ENCODE assay signal across 13 cellular contexts in the genomic region with DNA sequence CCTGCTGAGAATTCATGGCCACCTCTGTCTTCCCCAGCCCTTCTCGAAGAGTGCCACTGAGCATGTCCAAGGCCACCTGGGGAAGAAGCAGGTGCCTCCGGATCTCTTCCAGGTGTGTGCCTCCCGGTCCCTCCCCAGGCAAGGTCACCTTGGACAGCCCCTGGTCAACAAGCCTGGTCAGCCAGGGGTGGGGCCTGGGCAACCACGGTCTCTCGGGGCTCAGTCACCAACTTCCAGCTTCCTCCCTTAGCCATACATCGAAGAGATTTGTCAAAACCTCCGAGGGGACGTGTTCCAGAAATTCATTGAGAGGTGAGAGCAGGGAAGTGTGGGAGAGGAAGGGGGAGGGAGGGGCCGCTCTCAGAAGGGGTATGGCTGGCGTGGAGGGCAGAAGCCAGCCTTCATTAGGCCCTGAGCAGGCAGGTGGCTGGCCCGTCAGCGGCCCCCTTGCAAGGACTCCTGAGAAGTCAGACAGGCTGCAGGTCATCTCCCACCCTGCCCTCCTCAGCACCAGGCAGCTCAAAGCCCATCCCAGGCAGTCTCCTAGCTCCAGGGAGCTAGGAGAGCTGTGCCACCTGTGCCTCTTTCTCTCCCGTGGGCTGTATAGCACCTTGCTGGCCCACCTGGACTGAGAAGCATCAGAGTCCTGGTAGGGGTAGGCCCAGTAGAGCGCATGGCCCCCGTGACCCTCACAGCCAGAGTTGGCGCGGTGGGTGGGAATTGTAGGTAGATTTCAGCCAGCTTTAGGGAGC. TPM values are rescaled to one million over a fixed set of nuclear protein-coding genes. Genes with fewer than 3 reads are reported as not detected.
A peak's percentile ranks its signal among the peaks of the same experiment; 100 is the strongest.
DNase-seq lines count a peak whose midpoint lies in the region; ATAC-seq and TF ChIP-seq lines count a peak whose summit lies in the region.
"Had no signal": no experiment of that assay in that cellular context is flagged by ENCODE, and none has a peak within 500 bp of the region (broad histone marks: within the 10 kb centered on the region; RNA-seq: fewer than 3 reads in every experiment).

No MANE protein-coding gene starts in this region.

- POLR2A ChIA-PET in activated CD8-positive, alpha-beta T cell treated with anti-CD3 and anti-CD28 coated beads, Interleukin-2, amount 10 ng/mL, durations not matched to agents 7 days and 5 days (lab: Charles Lee), result interaction anchor here (0.6 to 5.3 kb wide), 6 partner anchors 9 to 397 kb away, joined by 3 to 94 read pairs (median 5); partner anchors contain the start of genes ANKRD13D and SSH3

- CTCF ChIA-PET in activated CD8-positive, alpha-beta T cell treated with anti-CD3 and anti-CD28 coated beads, Interleukin-2, amount 10 ng/mL, durations not matched to agents 7 days and 5 days (lab: Charles Lee), result interaction anchor here (0.8 to 1.7 kb wide), 4 partner anchors 9 to 16 kb away, joined by 3 to 9 read pairs (median 3); partner anchors contain the start of gene ANKRD13D

- WGBS in thymus, result 93% methylated on average over 17 of the region's 17 CpGs

- H3K36me3 ChIP-seq in left lung (peaks cover 0 to 71% of the 10 kb centered on the region in 2 donors), thymus (ENCODE audit: control insufficient read depth, insufficient read depth) (peaks cover 69% of the 10 kb centered on the region)

- peak overlapping the region; percentile 83 for H3K27ac Mint-ChIP-seq in activated T-cell treated with anti-CD3 and anti-CD28 coated beads, Interleukin-2, amount 50 U/mL, for 72 hours
- peak overlapping the region; percentile 99 for H3K27ac Mint-ChIP-seq in activated CD8-positive, alpha-beta T cell treated with anti-CD3 and anti-CD28 coated beads, Interleukin-2, amount 10 ng/mL, durations not matched to agents 7 days and 5 days
- H3K27ac Mint-ChIP-seq in mesothelial cell of epicardium (no peak overlapping the region), progenitor cell of endocrine pancreas (no peak overlapping the region)

- peak overlapping the region in 1 of 2 donors; percentile 97 for H3K4me3 Mint-ChIP-seq in activated T-cell treated with anti-CD3 and anti-CD28 coated beads, Interleukin-2, amount 50 U/mL, for 72 hours
- H3K4me3 Mint-ChIP-seq in activated CD8-positive, alpha-beta T cell treated with anti-CD3 and anti-CD28 coated beads, Interleukin-2, amount 10 ng/mL, durations not matched to agents 7 days and 5 days, result no peak overlapping the region
- H3K4me3 Mint-ChIP-seq in mesothelial cell of epicardium, result no peak overlapping the region
- H3K4me3 Mint-ChIP-seq in progenitor cell of endocrine pancreas (ENCODE audit: low read depth), result no peak overlapping the region

- intact Hi-C loops in left lung (cut with DNase I), result no loop called here

- H3K27me3 Mint-ChIP-seq in activated T-cell treated with anti-CD3 and anti-CD28 coated beads, Interleukin-2, amount 50 U/mL, for 72 hours (ENCODE audit: low read depth), result no peaks in the 10 kb centered on the region
- H3K27me3 Mint-ChIP-seq in activated CD8-positive, alpha-beta T cell treated with anti-CD3 and anti-CD28 coated beads, Interleukin-2, amount 10 ng/mL, durations not matched to agents 7 days and 5 days (ENCODE audit: low read depth), result no peaks in the 10 kb centered on the region
- H3K27me3 Mint-ChIP-seq in mesothelial cell of epicardium (ENCODE audit: low read depth), result no peaks in the 10 kb centered on the region
- no peaks in the 10 kb centered on the region for H3K27me3 Mint-ChIP-seq in progenitor cell of endocrine pancreas

- H3K9me3 ChIP-seq in left lung (no peaks in the 10 kb centered on the region), thymus (ENCODE audit: control insufficient read depth) (no peaks in the 10 kb centered on the region)
- H3K9me3 ChIP-seq: thyroid gland had no signal

- no peaks in the 10 kb centered on the region for H3K27me3 ChIP-seq in left lung
- no peaks in the 10 kb centered on the region for H3K27me3 ChIP-seq in thymus (ENCODE audit: control insufficient read depth, insufficient read depth)
- H3K27me3 ChIP-seq: thyroid gland had no signal

- no peak for ATAC-seq in activated T-cell treated with anti-CD3 and anti-CD28 coated beads, Interleukin-2, amount 50 U/mL, for 72 hours (replicated peaks in 1 of 2)
- ATAC-seq in activated CD8-positive, alpha-beta T cell treated with anti-CD3 and anti-CD28 coated beads, Interleukin-2, amount 10 ng/mL, durations not matched to agents 7 days and 5 days, result no peak
- no peak for ATAC-seq in left lung

- no peak for TF ChIP-seq CTCF in left lung (IDR thresholded peaks at IDR 0.05)
- no peak for TF ChIP-seq CTCF in mesothelial cell of epicardium (IDR thresholded peaks at IDR 0.05; ENCODE audit: unreplicated experiment)
- no peak for TF ChIP-seq CTCF in progenitor cell of endocrine pancreas (IDR thresholded peaks at IDR 0.05; ENCODE audit: unreplicated experiment)

- no peaks in the 10 kb centered on the region for H3K9me3 Mint-ChIP-seq in activated T-cell treated with anti-CD3 and anti-CD28 coated beads, Interleukin-2, amount 50 U/mL, for 72 hours
- no peaks in the 10 kb centered on the region for H3K9me3 Mint-ChIP-seq in activated CD8-positive, alpha-beta T cell treated with anti-CD3 and anti-CD28 coated beads, Interleukin-2, amount 10 ng/mL, durations not matched to agents 7 days and 5 days (ENCODE audit: insufficient read depth)
- no peaks in the 10 kb centered on the region for H3K9me3 Mint-ChIP-seq in mesothelial cell of epicardium
- no peaks in the 10 kb centered on the region for H3K9me3 Mint-ChIP-seq in progenitor cell of endocrine pancreas (ENCODE audit: low read depth)

- H3K4me3 ChIP-seq in left lung (no peak overlapping the region), thymus (ENCODE audit: low read length) (no peak overlapping the region)
- H3K4me3 ChIP-seq: thyroid gland had no signal

- H3K27ac ChIP-seq in left lung (peak overlapping the region in 1 of 2 donors; percentile 100), thymus (ENCODE audit: low read depth) (peak overlapping the region; percentile 77)
- H3K27ac ChIP-seq: thyroid gland had no signal

- H3K4me1 Mint-ChIP-seq in activated T-cell treated with anti-CD3 and anti-CD28 coated beads, Interleukin-2, amount 50 U/mL, for 72 hours (ENCODE audit: low read depth), result peaks cover 63% of the 10 kb centered on the region
- H3K4me1 Mint-ChIP-seq in activated CD8-positive, alpha-beta T cell treated with anti-CD3 and anti-CD28 coated beads, Interleukin-2, amount 10 ng/mL, durations not matched to agents 7 days and 5 days (ENCODE audit: low read depth), result peaks cover 74% of the 10 kb centered on the region
- H3K4me1 Mint-ChIP-seq in mesothelial cell of epicardium (no peaks in the 10 kb centered on the region), progenitor cell of endocrine pancreas (ENCODE audit: low read depth) (no peaks in the 10 kb centered on the region)

- peaks cover 38 to 99% of the 10 kb centered on the region in 2 donors for H3K4me1 ChIP-seq in left lung
- H3K4me1 ChIP-seq in thymus (ENCODE audit: control insufficient read depth, insufficient read depth, low read length), result peaks cover 44% of the 10 kb centered on the region

- H3K36me3 Mint-ChIP-seq in activated T-cell treated with anti-CD3 and anti-CD28 coated beads, Interleukin-2, amount 50 U/mL, for 72 hours (ENCODE audit: insufficient read depth in 2 of 2), result peaks cover 6 to 26% of the 10 kb centered on the region in 2 donors
- H3K36me3 Mint-ChIP-seq in activated CD8-positive, alpha-beta T cell treated with anti-CD3 and anti-CD28 coated beads, Interleukin-2, amount 10 ng/mL, durations not matched to agents 7 days and 5 days (ENCODE audit: low read depth), result peaks cover 88% of the 10 kb centered on the region
- H3K36me3 Mint-ChIP-seq in mesothelial cell of epicardium (peaks cover 8% of the 10 kb centered on the region), progenitor cell of endocrine pancreas (ENCODE audit: insufficient read depth) (peaks cover 6% of the 10 kb centered on the region)

- DNase-seq in activated T-cell treated with anti-CD3 and anti-CD28 coated beads, Interleukin-2, amount 50 U/mL, for 72 hours, result peak in 1 of 2 donors; percentile 0
- DNase-seq in activated T-cell treated with anti-CD3 and anti-CD28 coated beads for 4 hours (no peak), left lung (peak; percentile 25 to 66), mesothelial cell of epicardium (ENCODE audit: low spot score in 2 of 2, unreplicated experiment in 2 of 2) (no peak), NCI-H2171 treated with DMSO at 0.1 percent for 48 hours (lab: John Stamatoyannopoulos, UW) (no peak), progenitor cell of endocrine pancreas (ENCODE audit: low spot score, unreplicated experiment) (no peak)
- no peak for DNase-seq in activated CD8-positive, alpha-beta T cell treated with anti-CD3 and anti-CD28 coated beads, Interleukin-2, amount 10 ng/mL, durations not matched to agents 7 days and 5 days
- DNase-seq: activated CD4-positive, alpha-beta T cell treated with anti-CD3 and anti-CD28 coated beads, Interleukin-2, amount 50 U/mL, for 4 hours; hippocampal formation; NCI-H1417; NCI-H82 had no signal

RNA-seq across cellular contexts. Expression of gene ANKRD13D, which starts 9.3 kb away (rescaled TPM):
- total RNA-seq in activated T-cell treated with anti-CD3 and anti-CD28 coated beads, Interleukin-2, amount 50 U/mL, for 72 hours, result 10 to 100 TPM; 78.5 to 90.9 TPM
- 100 to 1,000 TPM; 179 to 189 TPM for total RNA-seq in activated CD8-positive, alpha-beta T cell treated with anti-CD3 and anti-CD28 coated beads, Interleukin-2, amount 10 ng/mL, durations not matched to agents 7 days and 5 days
- total RNA-seq in left lung, result 10 to 100 TPM; 48.0 to 81.2 TPM
- 99.1 TPM for polyA plus RNA-seq in thymus
- total RNA-seq in mesothelial cell of epicardium, result 71.3 to 78.5 TPM (median 76.5 TPM) in 3 replicates
- 74.9 and 76.0 TPM in 2 replicates for total RNA-seq in progenitor cell of endocrine pancreas

RNA-seq across cellular contexts. Expression of gene GRK2, which starts 13.5 kb away (rescaled TPM):
- total RNA-seq in activated T-cell treated with anti-CD3 and anti-CD28 coated beads, Interleukin-2, amount 50 U/mL, for 72 hours, result 100 to 1,000 TPM; 379 to 422 TPM
- total RNA-seq in activated CD8-positive, alpha-beta T cell treated with anti-CD3 and anti-CD28 coated beads, Interleukin-2, amount 10 ng/mL, durations not matched to agents 7 days and 5 days, result 100 to 1,000 TPM; 338 to 348 TPM
- 100 to 1,000 TPM in 1 of 2 donors, 10 to 100 TPM in 1; 55.2 to 118 TPM for total RNA-seq in left lung
- polyA plus RNA-seq in thymus, result 158 TPM
- 46.4 to 48.4 TPM (median 46.5 TPM) in 3 replicates for total RNA-seq in mesothelial cell of epicardium
- total RNA-seq in progenitor cell of endocrine pancreas, result 52.9 and 53.0 TPM in 2 replicates

RNA-seq across cellular contexts. Expression of gene SSH3, which starts 23.6 kb away (rescaled TPM):
- 10 to 100 TPM; 13.3 to 20.3 TPM for total RNA-seq in activated T-cell treated with anti-CD3 and anti-CD28 coated beads, Interleukin-2, amount 50 U/mL, for 72 hours
- total RNA-seq in activated CD8-positive, alpha-beta T cell treated with anti-CD3 and anti-CD28 coated beads, Interleukin-2, amount 10 ng/mL, durations not matched to agents 7 days and 5 days, result 10 to 100 TPM; 12.0 to 13.0 TPM
- total RNA-seq in left lung (10 to 100 TPM; 28.7 to 44.9 TPM), mesothelial cell of epicardium (50.4 to 59.0 TPM (median 55.4 TPM) in 3 replicates), progenitor cell of endocrine pancreas (48.9 and 56.9 TPM in 2 replicates)
- 11.8 TPM for polyA plus RNA-seq in thymus

Comparison
In these comparisons a context has a peak if more than half of its experiments do, and no peak if none do; other contexts are left out.
1. DNase-seq: peak in left lung (2 of 2); none in activated T-cell treated with anti-CD3 and anti-CD28 coated beads for 4 hours (single experiment), activated CD8-positive, alpha-beta T cell treated with anti-CD3 and anti-CD28 coated beads, Interleukin-2, amount 10 ng/mL, durations not matched to agents 7 days and 5 days (single experiment), mesothelial cell of epicardium (0 of 2), NCI-H2171 treated with DMSO at 0.1 percent for 48 hours (single experiment) and progenitor cell of endocrine pancreas (single experiment).
2. H3K27ac Mint-ChIP-seq: peak in activated T-cell treated with anti-CD3 and anti-CD28 coated beads, Interleukin-2, amount 50 U/mL, for 72 hours (single experiment) and activated CD8-positive, alpha-beta T cell treated with anti-CD3 and anti-CD28 coated beads, Interleukin-2, amount 10 ng/mL, durations not matched to agents 7 days and 5 days (single experiment); none in mesothelial cell of epicardium (single experiment) and progenitor cell of endocrine pancreas (single experiment).